ENCODE assay signal across 27 cellular contexts in the genomic region with DNA sequence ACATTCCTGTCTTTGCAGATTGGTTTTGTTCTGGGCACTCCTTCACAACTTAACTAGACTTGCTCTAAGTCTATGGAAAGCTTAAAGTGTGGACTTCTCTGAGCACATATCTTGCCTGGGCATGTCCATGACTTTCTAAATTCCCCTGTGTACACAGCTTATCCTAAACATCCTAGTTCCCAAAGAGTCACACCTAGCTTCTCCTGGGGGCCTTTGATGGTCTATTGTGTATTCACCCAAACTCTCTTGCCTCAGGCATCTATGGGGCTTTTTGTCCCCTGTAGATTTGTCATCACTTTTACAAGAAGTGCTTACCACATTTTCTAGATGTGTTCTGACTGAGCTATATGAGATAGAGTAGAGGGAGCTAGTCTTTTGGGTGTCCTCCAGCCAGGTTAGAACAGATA. TPM values are rescaled to one million over a fixed set of nuclear protein-coding genes. Genes with fewer than 3 reads are reported as not detected.
DNase-seq lines count a peak whose midpoint lies in the region; ATAC-seq, FAIRE-seq and TF ChIP-seq lines count a peak whose summit lies in the region.
"Had no signal": no experiment of that assay in that cellular context is flagged by ENCODE, and none has a peak within 500 bp of the region (broad histone marks: within the 10 kb centered on the region; RNA-seq: fewer than 3 reads in every experiment).

No MANE protein-coding gene starts in this region.

- TF ChIP-seq CTCF in HCT116 (IDR thresholded peaks at IDR 0.05 in 2 of 3, conservative IDR thresholded peaks at IDR 0.05 in 1 of 3; ENCODE audit: borderline replicate concordance in 1 of 3, insufficient read depth in 1 of 3, low read depth in 2 of 3, low read length in 2 of 3) = no peak
- no peak for TF ChIP-seq CTCF in astrocyte (IDR thresholded peaks at IDR 0.05; ENCODE audit: insufficient read depth, low read depth, low read length)
- TF ChIP-seq CTCF in mucosa of descending colon (IDR thresholded peaks at IDR 0.05) = no peak

- intact Hi-C loops in HCT116 (cut with micrococcal nuclease) (no loop called here), mucosa of descending colon (cut with DNase I, micrococcal nuclease) (no loop called here)

- H3K9me3 Mint-ChIP-seq in astrocyte (ENCODE audit: unreplicated experiment) = peaks cover 12% of the 10 kb centered on the region
- no peaks in the 10 kb centered on the region for H3K9me3 Mint-ChIP-seq in T-helper 2 cell treated with Interferon-gamma antibody and Interleukin-4, amounts not matched to agents 5 μg/mL and 100 μg/mL, for 36 hours
- H3K9me3 Mint-ChIP-seq: activated CD4-positive, alpha-beta T cell treated with anti-CD3 and anti-CD28 coated beads, Interleukin-2, amount 10 ng/mL, durations not matched to agents 24 days and 14 days; activated naive CD8-positive, alpha-beta T cell treated with anti-CD3 and anti-CD28 coated beads, Interleukin-2, amount 10 ng/mL, durations not matched to agents 7 days and 5 days had no signal

- H2AFZ ChIP-seq in HCT116 (ENCODE audit: low read depth, low read length, poor library complexity, severe bottlenecking) (peak overlapping the region; percentile 62), astrocyte (ENCODE audit: low read depth, low read length) (no peak overlapping the region)

- H3K27me3 ChIP-seq in HCT116 (ENCODE audit: insufficient read depth, low read length) = no peaks in the 10 kb centered on the region
- H3K27me3 ChIP-seq in astrocyte (ENCODE audit: insufficient read depth, low read length) = no peaks in the 10 kb centered on the region
- H3K27me3 ChIP-seq: dorsolateral prefrontal cortex, pancreas had no signal

- CTCF ChIA-PET in HCT116 (lab: Charles Lee) = no interaction called here

- no peak for TF ChIP-seq POLR2A in HCT116 (IDR thresholded peaks at IDR 0.05; ENCODE audit: borderline replicate concordance, extremely low read depth, insufficient read depth, insufficient read length)

- no peak overlapping the region; the same call in 1 of the 2 replicates for H3K4me2 ChIP-seq in HCT116 (ENCODE audit: low read length)
- H3K4me2 ChIP-seq in astrocyte (ENCODE audit: low read length) = no peak overlapping the region

- DNase-seq in AG20443 (ENCODE audit: low spot score) (peak; percentile 2), HCT116 (ENCODE audit: low read depth, low spot score) (no peak), astrocyte (ENCODE audit: low read depth) (no peak), islet precursor cell (peak; percentile 71), SIG-M5 treated with dmso at 0.1 percent for 504 hours (lab: John Stamatoyannopoulos, UW; ENCODE audit: unreplicated experiment) (no peak), NOMO-1 treated with dmso at 0.1 percent for 144 hours (lab: John Stamatoyannopoulos, UW; ENCODE audit: unreplicated experiment) (no peak), mucosa of descending colon (no peak)
- no peak for DNase-seq in T-helper 2 cell treated with Interferon-gamma antibody and Interleukin-4, amounts not matched to agents 5 μg/mL and 100 μg/mL, for 36 hours (ENCODE audit: low spot score)
- DNase-seq: activated CD4-positive, alpha-beta T cell treated with anti-CD3 and anti-CD28 coated beads, Interleukin-2, amount 10 ng/mL, durations not matched to agents 24 days and 14 days; activated naive CD8-positive, alpha-beta T cell treated with anti-CD3 and anti-CD28 coated beads, Interleukin-2, amount 10 ng/mL, durations not matched to agents 7 days and 5 days; activated T-cell treated with anti-CD3 and anti-CD28 coated beads, Interleukin-2, amount 50 U/mL, for 1 hour; AML-193; Calu3; GDM1; KBM-7; left colon; NCI-H1105; NCI-H2171; NCI-H69; OCI-M1; pancreas; stimulated activated CD4-positive, alpha-beta T cell treated with anti-CD3 and anti-CD28 coated beads, Interleukin-4, amount 100 ng/mL, for 1 hour had no signal

- no peaks in the 10 kb centered on the region for H3K9me2 ChIP-seq in HCT116 (ENCODE audit: insufficient read depth)

- ATAC-seq in HCT116 = no peak
- ATAC-seq in mucosa of descending colon = no peak
- ATAC-seq: pancreas had no signal

- H3K9me3 ChIP-seq in HCT116 (ENCODE audit: control insufficient read depth in 1 of 2, insufficient read depth in 1 of 2, low read depth in 1 of 2, low read length in 2 of 2) (no peaks in the 10 kb centered on the region), astrocyte (ENCODE audit: insufficient read depth, low read depth, low read length) (no peaks in the 10 kb centered on the region), mucosa of descending colon (no peaks in the 10 kb centered on the region)
- H3K9me3 ChIP-seq: pancreas, thoracic aorta had no signal

- H3K4me1 ChIP-seq in HCT116 (ENCODE audit: control insufficient read depth in 1 of 2, insufficient read depth in 2 of 2, low read length in 2 of 2) (peaks cover 6 to 16% of the 10 kb centered on the region in 2 experiments; a peak in 3 of 4 replicates), astrocyte (ENCODE audit: insufficient read depth, low read length) (no peaks in the 10 kb centered on the region), mucosa of descending colon (ENCODE audit: low read depth) (no peaks in the 10 kb centered on the region)
- H3K4me1 ChIP-seq: pancreas had no signal

- H3K9ac ChIP-seq in HCT116 (ENCODE audit: low read length) (no peak overlapping the region), astrocyte (ENCODE audit: low read length) (no peak overlapping the region)

- FAIRE-seq in astrocyte (lab: Jason Lieb, UNC) = no peak
- FAIRE-seq: GM12892, pancreas had no signal

- H4K20me1 ChIP-seq in HCT116 (ENCODE audit: insufficient read depth) = no peaks in the 10 kb centered on the region
- H4K20me1 ChIP-seq in astrocyte (ENCODE audit: insufficient read depth, low read length) = no peaks in the 10 kb centered on the region

- H3K36me3 ChIP-seq in HCT116 (ENCODE audit: control insufficient read depth in 1 of 2, insufficient read depth in 2 of 2, low read length in 2 of 2) (no peaks in the 10 kb centered on the region), astrocyte (ENCODE audit: insufficient read depth, low read length) (no peaks in the 10 kb centered on the region), mucosa of descending colon (ENCODE audit: low read depth) (no peaks in the 10 kb centered on the region)
- H3K36me3 ChIP-seq: pancreas, thoracic aorta had no signal

- H3K27ac Mint-ChIP-seq in astrocyte (ENCODE audit: unreplicated experiment) = peak overlapping the region; percentile 60
- H3K27ac Mint-ChIP-seq in T-helper 2 cell treated with Interferon-gamma antibody and Interleukin-4, amounts not matched to agents 5 μg/mL and 100 μg/mL, for 36 hours = no peak overlapping the region
- H3K27ac Mint-ChIP-seq: activated CD4-positive, alpha-beta T cell treated with anti-CD3 and anti-CD28 coated beads, Interleukin-2, amount 10 ng/mL, durations not matched to agents 24 days and 14 days; activated naive CD8-positive, alpha-beta T cell treated with anti-CD3 and anti-CD28 coated beads, Interleukin-2, amount 10 ng/mL, durations not matched to agents 7 days and 5 days had no signal

- H3K79me2 ChIP-seq in HCT116 (ENCODE audit: insufficient read depth, low read length) (no peaks in the 10 kb centered on the region), astrocyte (ENCODE audit: insufficient read depth, low read length) (no peaks in the 10 kb centered on the region)

- RAD21 ChIA-PET in HCT116 (lab: Charles Lee; ENCODE audit: low non-redundant PET in 1 of 2, low total read pairs in 2 of 2, uncharacterized antibody in 2 of 2, unreplicated experiment in 2 of 2) = no interaction called here

- H3K27me3 Mint-ChIP-seq in astrocyte (ENCODE audit: low read depth, unreplicated experiment) = no peaks in the 10 kb centered on the region
- H3K27me3 Mint-ChIP-seq in T-helper 2 cell treated with Interferon-gamma antibody and Interleukin-4, amounts not matched to agents 5 μg/mL and 100 μg/mL, for 36 hours (ENCODE audit: low read depth) = peaks cover 48% of the 10 kb centered on the region

- BruUV-seq in HCT116 (replicated peaks; lab: Mats Ljungman, UMichigan) = no TSS peak

- H3K27ac ChIP-seq in HCT116 (ENCODE audit: low read depth, low read length) = no peak overlapping the region
- H3K27ac ChIP-seq in astrocyte (ENCODE audit: low read depth, low read length) = no peak overlapping the region
- H3K27ac ChIP-seq: dorsolateral prefrontal cortex, HL-60, pancreas, SK-N-MC, thoracic aorta had no signal

- POLR2A ChIA-PET in HCT116 (lab: Charles Lee) = interaction anchor here (1.1 kb wide), 1 partner anchor 10 kb away, joined by 3 read pairs; no protein-coding TSS in a partner anchor

- H3K4me3 ChIP-seq in HCT116 (replicated peaks in 1 of 2; ENCODE audit: low read depth in 1 of 2, low read length in 2 of 2) (no peak overlapping the region), astrocyte (ENCODE audit: insufficient read depth, low read depth, low read length) (no peak overlapping the region), mucosa of descending colon (no peak overlapping the region)
- H3K4me3 ChIP-seq: dorsolateral prefrontal cortex, pancreas, SK-N-MC, thoracic aorta had no signal

- peak overlapping the region; percentile 1 for H3K4me3 Mint-ChIP-seq in astrocyte (ENCODE audit: unreplicated experiment)
- no peak overlapping the region for H3K4me3 Mint-ChIP-seq in T-helper 2 cell treated with Interferon-gamma antibody and Interleukin-4, amounts not matched to agents 5 μg/mL and 100 μg/mL, for 36 hours
- H3K4me3 Mint-ChIP-seq: activated CD4-positive, alpha-beta T cell treated with anti-CD3 and anti-CD28 coated beads, Interleukin-2, amount 10 ng/mL, durations not matched to agents 24 days and 14 days; activated naive CD8-positive, alpha-beta T cell treated with anti-CD3 and anti-CD28 coated beads, Interleukin-2, amount 10 ng/mL, durations not matched to agents 7 days and 5 days had no signal

- H3K4me1 Mint-ChIP-seq in astrocyte (ENCODE audit: low read depth, unreplicated experiment) = peaks cover 12% of the 10 kb centered on the region
- peaks cover 5% of the 10 kb centered on the region for H3K4me1 Mint-ChIP-seq in T-helper 2 cell treated with Interferon-gamma antibody and Interleukin-4, amounts not matched to agents 5 μg/mL and 100 μg/mL, for 36 hours (ENCODE audit: low read depth)
- H3K4me1 Mint-ChIP-seq: activated CD4-positive, alpha-beta T cell treated with anti-CD3 and anti-CD28 coated beads, Interleukin-2, amount 10 ng/mL, durations not matched to agents 24 days and 14 days; activated naive CD8-positive, alpha-beta T cell treated with anti-CD3 and anti-CD28 coated beads, Interleukin-2, amount 10 ng/mL, durations not matched to agents 7 days and 5 days had no signal

- no peak for TF ChIP-seq RAD21 in HCT116 (IDR thresholded peaks at IDR 0.05; ENCODE audit: low read depth)

- peaks cover 4% of the 10 kb centered on the region for H3K36me3 Mint-ChIP-seq in astrocyte (ENCODE audit: low read depth, unreplicated experiment)
- peaks cover 2% of the 10 kb centered on the region for H3K36me3 Mint-ChIP-seq in T-helper 2 cell treated with Interferon-gamma antibody and Interleukin-4, amounts not matched to agents 5 μg/mL and 100 μg/mL, for 36 hours (ENCODE audit: low read depth)
- H3K36me3 Mint-ChIP-seq: activated naive CD8-positive, alpha-beta T cell treated with anti-CD3 and anti-CD28 coated beads, Interleukin-2, amount 10 ng/mL, durations not matched to agents 7 days and 5 days had no signal

RNA-seq across cellular contexts. Expression of gene ZNF488, which starts 12.2 kb away (rescaled TPM):
- total RNA-seq in HCT116 (2021; ENCODE audit: unreplicated experiment) (3.9 TPM), astrocyte (0.94 and 1.4 TPM in 2 replicates), mucosa of descending colon (1 to 10 TPM in 2 of 3 donors, under 1 TPM in 1; 0.47 to 1.6 (median 1.4) TPM)
- polyA plus RNA-seq in HCT116 (2012) = 1.8 and 2.1 TPM in 2 replicates
- total RNA-seq: activated CD4-positive, alpha-beta T cell treated with anti-CD3 and anti-CD28 coated beads, Interleukin-2, amount 10 ng/mL, durations not matched to agents 24 days and 14 days; activated naive CD8-positive, alpha-beta T cell treated with anti-CD3 and anti-CD28 coated beads, Interleukin-2, amount 10 ng/mL, durations not matched to agents 7 days and 5 days; thoracic aorta had no signal
- polyA plus RNA-seq: pancreas had no signal

RNA-seq across cellular contexts. Expression of gene RBP3, which starts 48.2 kb away (rescaled TPM):
- not detected for total RNA-seq in HCT116 (2021; ENCODE audit: unreplicated experiment)
- polyA plus RNA-seq in HCT116 (2012) = 0.01 TPM in 1 of 2 replicates, not detected in the other
- total RNA-seq in astrocyte = not detected in 2 replicates
- total RNA-seq in mucosa of descending colon = not detected
- total RNA-seq: activated CD4-positive, alpha-beta T cell treated with anti-CD3 and anti-CD28 coated beads, Interleukin-2, amount 10 ng/mL, durations not matched to agents 24 days and 14 days; activated naive CD8-positive, alpha-beta T cell treated with anti-CD3 and anti-CD28 coated beads, Interleukin-2, amount 10 ng/mL, durations not matched to agents 7 days and 5 days; Calu3; left colon; pancreas; thoracic aorta had no signal
- polyA plus RNA-seq: pancreas had no signal

Comparison
In these comparisons a context has a peak if more than half of its experiments do, and no peak if none do; other contexts are left out.
1. DNase-seq: peak in AG20443 (single experiment) and islet precursor cell (single experiment); none in HCT116 (single experiment), astrocyte (single experiment), SIG-M5 treated with dmso at 0.1 percent for 504 hours (single experiment), NOMO-1 treated with dmso at 0.1 percent for 144 hours (single experiment), mucosa of descending colon (0 of 3) and T-helper 2 cell treated with Interferon-gamma antibody and Interleukin-4, amounts not matched to agents 5 μg/mL and 100 μg/mL, for 36 hours (single experiment).